ENCODE assay signal across 8 cellular contexts in genomic region chr7:1459512-1459892, GRCh38. TPM values are rescaled to one million over a fixed set of nuclear protein-coding genes. Genes with fewer than 3 reads are reported as not detected.
A peak's percentile ranks its signal among the peaks of the same experiment; 100 is the strongest.
DNase-seq lines count a peak whose midpoint lies in the region; ATAC-seq and TF ChIP-seq lines count a peak whose summit lies in the region.

No MANE protein-coding gene starts in this region.

- H3K27ac ChIP-seq in Peyer's patch = peak overlapping the region; percentile 76 to 99 (median 89)
- peak overlapping the region; percentile 58 for H3K27ac ChIP-seq in naive thymus-derived CD4-positive, alpha-beta T cell (ENCODE audit: low read depth, low read length)

- no peak for TF ChIP-seq CTCF in Peyer's patch (IDR thresholded peaks at IDR 0.05)

- no peaks in the 10 kb centered on the region for H3K27me3 ChIP-seq in Peyer's patch
- no peaks in the 10 kb centered on the region for H3K27me3 ChIP-seq in naive thymus-derived CD4-positive, alpha-beta T cell (ENCODE audit: control insufficient read depth in 2 of 2, insufficient read depth in 2 of 2, low read length in 2 of 2)

- CTCF ChIA-PET in naive thymus-derived CD4-positive, alpha-beta T cell (lab: Charles Lee) = no interaction called here

- no peaks in the 10 kb centered on the region for H3K9me3 Mint-ChIP-seq in naive thymus-derived CD4-positive, alpha-beta T cell

- H3K9me3 ChIP-seq in Peyer's patch = no peaks in the 10 kb centered on the region
- no peaks in the 10 kb centered on the region for H3K9me3 ChIP-seq in naive thymus-derived CD4-positive, alpha-beta T cell (ENCODE audit: control insufficient read depth in 2 of 3, low read length in 3 of 3)

- POLR2A ChIA-PET in naive thymus-derived CD4-positive, alpha-beta T cell (lab: Charles Lee) = no interaction called here

- peak overlapping the region; percentile 65 to 89 (median 86) for H3K4me3 ChIP-seq in Peyer's patch
- peak overlapping the region; percentile 73 for H3K4me3 ChIP-seq in naive thymus-derived CD4-positive, alpha-beta T cell (ENCODE audit: low read length)

- peak overlapping the region in 1 of 9 donors; percentile 76 for H3K27ac Mint-ChIP-seq in naive thymus-derived CD4-positive, alpha-beta T cell

- peak overlapping the region in 8 of 10 donors; percentile 58 to 75 (median 70) for H3K4me3 Mint-ChIP-seq in naive thymus-derived CD4-positive, alpha-beta T cell

- DNase-seq in DMS153 (lab: John Stamatoyannopoulos, UW) (peak; percentile 99), KBM-7 (peak; percentile 93), Peyer's patch (peak; percentile 97 to 100 (median 100)), activated T-helper 1 cell treated with Interleukin-2 at 50 U/mL for 16 hours (ENCODE audit: low read depth) (peak; percentile 96), fibroblast of gingiva (ENCODE audit: low read depth) (peak; percentile 99)
- peak; percentile 98 to 99 (median 99) for DNase-seq in naive thymus-derived CD4-positive, alpha-beta T cell
- DNase-seq in stimulated activated CD8-positive, alpha-beta memory T cell treated with anti-CD3 and anti-CD28 coated beads, Interleukin-7, amount 100 ng/mL, for 48 hours (ENCODE audit: extremely low read depth in 1 of 2, low read depth in 1 of 2) = peak; percentile 93 to 97

- intact Hi-C loops in naive thymus-derived CD4-positive, alpha-beta T cell (cut with micrococcal nuclease) = loop anchor here (1.0 to 2.0 kb wide), 13 partner anchors 15 to 1096 kb away; partner anchors contain the start of genes BRAT1 (in 1 of the 2), COX19 (in 1 of the 2), EIF3B (in 1 of the 2) and INTS1 (in 1 of the 2)

- in situ Hi-C loops in KBM-7 (cut with MboI; ENCODE audit: low pct_unique_long_range_greater_than_20kb, low sequenced_read_pairs) = no loop called here

- no peaks in the 10 kb centered on the region for H3K36me3 ChIP-seq in Peyer's patch
- H3K36me3 ChIP-seq in naive thymus-derived CD4-positive, alpha-beta T cell (ENCODE audit: control insufficient read depth in 2 of 3, insufficient read depth in 3 of 3, low read length in 3 of 3) = no peaks in the 10 kb centered on the region

- peaks cover 9 to 87% (median 23%) of the 10 kb centered on the region in 4 donors for H3K4me1 ChIP-seq in Peyer's patch
- H3K4me1 ChIP-seq in naive thymus-derived CD4-positive, alpha-beta T cell (ENCODE audit: control insufficient read depth in 2 of 2, insufficient read depth in 2 of 2, low read length in 2 of 2) = peaks cover 8 to 14% of the 10 kb centered on the region in 2 donors

- no peak for TF ChIP-seq POLR2A in Peyer's patch (IDR thresholded peaks at IDR 0.05)

- H3K36me3 Mint-ChIP-seq in naive thymus-derived CD4-positive, alpha-beta T cell = no peaks in the 10 kb centered on the region

- H3K27me3 Mint-ChIP-seq in naive thymus-derived CD4-positive, alpha-beta T cell = peaks cover 0 to 5% (median 0%) of the 10 kb centered on the region in 5 donors

- peaks cover 7 to 25% (median 18%) of the 10 kb centered on the region in 7 donors for H3K4me1 Mint-ChIP-seq in naive thymus-derived CD4-positive, alpha-beta T cell

- ATAC-seq in GM21786 (IDR thresholded peaks at IDR 0.05; ENCODE audit: unreplicated experiment) = peak; percentile 93
- peak; percentile 97 for ATAC-seq in naive thymus-derived CD4-positive, alpha-beta T cell

RNA-seq across cellular contexts. Expression of gene MICALL2, which starts 0.2 kb away (rescaled TPM):
- 100 to 1,000 TPM; 111 to 272 (median 209) TPM for total RNA-seq in Peyer's patch
- total RNA-seq in naive thymus-derived CD4-positive, alpha-beta T cell = 1 to 10 TPM in 4 of 5 experiments, under 1 TPM in 1; 0.89 to 5.0 (median 3.3) TPM
- polyA plus RNA-seq in naive thymus-derived CD4-positive, alpha-beta T cell = under 1 TPM; 0.37 to 0.55 TPM

RNA-seq across cellular contexts. Expression of gene INTS1, which starts 44.7 kb away (rescaled TPM):
- total RNA-seq in Peyer's patch = 100 to 1,000 TPM in 2 of 4 donors, 10 to 100 TPM in 2; 84.4 to 192 (median 108) TPM
- 100 to 1,000 TPM in 4 of 5 experiments, 10 to 100 TPM in 1; 82.0 to 157 (median 111) TPM for total RNA-seq in naive thymus-derived CD4-positive, alpha-beta T cell
- polyA plus RNA-seq in naive thymus-derived CD4-positive, alpha-beta T cell = 10 to 100 TPM; 15.1 to 41.6 TPM

Comparison
In these comparisons a context has a peak if more than half of its experiments do, and no peak if none do; other contexts are left out.
1. Peak in every context shown above with its lines: DNase-seq, ATAC-seq, H3K4me3 ChIP-seq and H3K27ac ChIP-seq.
2. RNA of gene MICALL2, which starts 0.2 kb away (total RNA-seq): 111 to 272 TPM in Peyer's patch; 0.89 to 5.0 TPM in naive thymus-derived CD4-positive, alpha-beta T cell; every median in the first group is over 10 times any median in the second.